ENCODE assay signal across 10 cellular contexts in genomic region chr2:185279999-185280398, GRCh38.
A peak's percentile ranks its signal among the peaks of the same experiment; 100 is the strongest.
DNase-seq lines count a peak whose midpoint lies in the region; ATAC-seq, FAIRE-seq and TF ChIP-seq lines count a peak whose summit lies in the region.
"Had no signal": no experiment of that assay in that cellular context is flagged by ENCODE, and none has a peak within 500 bp of the region (broad histone marks: within the 10 kb centered on the region; RNA-seq: fewer than 3 reads in every experiment).

No MANE protein-coding gene starts in this region.

- no peaks in the 10 kb centered on the region for H3K9me3 ChIP-seq in SU-DHL-6 (ENCODE audit: insufficient read depth, low read length)

- DNase-seq in DMS53 treated with DMSO at 0.1 percent for 48 hours (lab: John Stamatoyannopoulos, UW; ENCODE audit: unreplicated experiment) = peak; percentile 64
- peak; percentile 7 for DNase-seq in HEK293T (ENCODE audit: extremely low spot score)
- DNase-seq in stimulated activated naive B cell treated with anti-CD40 and anti-IgM and Interleukin-4, amounts not matched to agents 10 μg/mL and 1 μg/mL and 100 μg/mL, for 72 hours = no peak

- CTCF ChIA-PET in HEK293T (lab: Yijun Ruan, JAX) = interaction anchor here (0.6 kb wide), 1 partner anchor 644 kb away, joined by 3 read pairs; no protein-coding TSS in a partner anchor

- peak overlapping the region; percentile 26 for H2AFZ ChIP-seq in SU-DHL-6 (ENCODE audit: low read depth, low read length, severe bottlenecking)

- ATAC-seq in GM19397 (IDR thresholded peaks at IDR 0.05; ENCODE audit: unreplicated experiment) (no peak), HG03108 (IDR thresholded peaks at IDR 0.05; ENCODE audit: unreplicated experiment) (no peak), GM18505 (IDR thresholded peaks at IDR 0.05; ENCODE audit: unreplicated experiment) (no peak)
- no peak for ATAC-seq in stimulated activated naive B cell treated with anti-CD40 and anti-IgM and Interleukin-4, amounts not matched to agents 10 μg/mL and 1 μg/mL and 100 μg/mL, for 72 hours (replicated peaks)
- ATAC-seq: activated T-helper 17 cell treated with anti-CD3 and anti-CD28 coated beads, Interleukin-2, amount 50 U/mL, for 72 hours had no signal

- H4K20me1 ChIP-seq in SU-DHL-6 (ENCODE audit: low read depth, low read length) = no peaks in the 10 kb centered on the region; the same call in 1 of the 2 replicates

- H3K9ac ChIP-seq in SU-DHL-6 (ENCODE audit: low read length) = no peak overlapping the region

- no peak overlapping the region for H3K27ac ChIP-seq in SU-DHL-6 (ENCODE audit: low read depth, low read length)

- no peak overlapping the region for H3K4me2 ChIP-seq in SU-DHL-6 (ENCODE audit: low read depth, low read length, poor library complexity, severe bottlenecking)

- H3K4me1 Mint-ChIP-seq in stimulated activated naive B cell treated with anti-CD40 and anti-IgM and Interleukin-4, amounts not matched to agents 10 μg/mL and 1 μg/mL and 100 μg/mL, for 72 hours = no peaks in the 10 kb centered on the region
- H3K4me1 Mint-ChIP-seq: activated T-helper 17 cell treated with anti-CD3 and anti-CD28 coated beads, Interleukin-2, amount 50 U/mL, for 72 hours had no signal

- POLR2A ChIA-PET in HEK293T (lab: Yijun Ruan, JAX) = no interaction called here

- H3K27ac Mint-ChIP-seq in stimulated activated naive B cell treated with anti-CD40 and anti-IgM and Interleukin-4, amounts not matched to agents 10 μg/mL and 1 μg/mL and 100 μg/mL, for 72 hours = no peak overlapping the region
- H3K27ac Mint-ChIP-seq: activated T-helper 17 cell treated with anti-CD3 and anti-CD28 coated beads, Interleukin-2, amount 50 U/mL, for 72 hours had no signal

- no peaks in the 10 kb centered on the region for H3K9me3 Mint-ChIP-seq in stimulated activated naive B cell treated with anti-CD40 and anti-IgM and Interleukin-4, amounts not matched to agents 10 μg/mL and 1 μg/mL and 100 μg/mL, for 72 hours
- H3K9me3 Mint-ChIP-seq: activated T-helper 17 cell treated with anti-CD3 and anti-CD28 coated beads, Interleukin-2, amount 50 U/mL, for 72 hours had no signal

- TF ChIP-seq CTCF in SU-DHL-6 (IDR thresholded peaks at IDR 0.05; ENCODE audit: insufficient read depth, low read length, poor library complexity, severe bottlenecking) = peak; percentile 37

- TF ChIP-seq POLR2A in GM18505 (IDR thresholded peaks at IDR 0.05; ENCODE audit: borderline replicate concordance, extremely low read depth, insufficient read depth, insufficient read length) = no peak

- no peaks in the 10 kb centered on the region for H3K27me3 Mint-ChIP-seq in stimulated activated naive B cell treated with anti-CD40 and anti-IgM and Interleukin-4, amounts not matched to agents 10 μg/mL and 1 μg/mL and 100 μg/mL, for 72 hours
- H3K27me3 Mint-ChIP-seq: activated T-helper 17 cell treated with anti-CD3 and anti-CD28 coated beads, Interleukin-2, amount 50 U/mL, for 72 hours had no signal

- no peaks in the 10 kb centered on the region for H3K27me3 ChIP-seq in SU-DHL-6 (ENCODE audit: low read length)

- no peaks in the 10 kb centered on the region for H3K36me3 ChIP-seq in SU-DHL-6 (ENCODE audit: low read length)

- no peaks in the 10 kb centered on the region for H3K79me2 ChIP-seq in SU-DHL-6 (ENCODE audit: insufficient read depth, low read length)

- peak; percentile 98 for FAIRE-seq in islet of Langerhans (lab: Jason Lieb, UNC)

- no peaks in the 10 kb centered on the region for H3K9me2 ChIP-seq in SU-DHL-6 (replicated peaks; ENCODE audit: insufficient read depth, low read length)

- no peak overlapping the region for H3K4me3 ChIP-seq in SU-DHL-6 (ENCODE audit: insufficient read depth, low read length, poor library complexity, severe bottlenecking)
- H3K4me3 ChIP-seq: lung had no signal

- no peaks in the 10 kb centered on the region for H3F3A ChIP-seq in SU-DHL-6 (ENCODE audit: insufficient read depth)

- H3K36me3 Mint-ChIP-seq in stimulated activated naive B cell treated with anti-CD40 and anti-IgM and Interleukin-4, amounts not matched to agents 10 μg/mL and 1 μg/mL and 100 μg/mL, for 72 hours = no peaks in the 10 kb centered on the region

- H3K4me3 Mint-ChIP-seq in stimulated activated naive B cell treated with anti-CD40 and anti-IgM and Interleukin-4, amounts not matched to agents 10 μg/mL and 1 μg/mL and 100 μg/mL, for 72 hours = no peak overlapping the region
- H3K4me3 Mint-ChIP-seq: activated T-helper 17 cell treated with anti-CD3 and anti-CD28 coated beads, Interleukin-2, amount 50 U/mL, for 72 hours had no signal

TF ChIP-seq in HEK293T, 16 proteins besides CTCF, POLR2A, EP300 and RAD21:
- TF ChIP-seq, protein P1, sequence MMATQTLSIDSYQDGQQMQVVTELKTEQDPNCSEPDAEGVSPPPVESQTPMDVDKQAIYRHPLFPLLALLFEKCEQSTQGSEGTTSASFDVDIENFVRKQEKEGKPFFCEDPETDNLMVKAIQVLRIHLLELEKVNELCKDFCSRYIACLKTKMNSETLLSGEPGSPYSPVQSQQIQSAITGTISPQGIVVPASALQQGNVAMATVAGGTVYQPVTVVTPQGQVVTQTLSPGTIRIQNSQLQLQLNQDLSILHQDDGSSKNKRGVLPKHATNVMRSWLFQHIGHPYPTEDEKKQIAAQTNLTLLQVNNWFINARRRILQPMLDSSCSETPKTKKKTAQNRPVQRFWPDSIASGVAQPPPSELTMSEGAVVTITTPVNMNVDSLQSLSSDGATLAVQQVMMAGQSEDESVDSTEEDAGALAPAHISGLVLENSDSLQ (IDR thresholded peaks at IDR 0.05) = peak; percentile 75
- no peak for TF ChIP-seq SUZ12 (IDR thresholded peaks at IDR 0.05)
